Comparison of ENCODE assay signal across 21 cellular contexts in the genomic region with DNA sequence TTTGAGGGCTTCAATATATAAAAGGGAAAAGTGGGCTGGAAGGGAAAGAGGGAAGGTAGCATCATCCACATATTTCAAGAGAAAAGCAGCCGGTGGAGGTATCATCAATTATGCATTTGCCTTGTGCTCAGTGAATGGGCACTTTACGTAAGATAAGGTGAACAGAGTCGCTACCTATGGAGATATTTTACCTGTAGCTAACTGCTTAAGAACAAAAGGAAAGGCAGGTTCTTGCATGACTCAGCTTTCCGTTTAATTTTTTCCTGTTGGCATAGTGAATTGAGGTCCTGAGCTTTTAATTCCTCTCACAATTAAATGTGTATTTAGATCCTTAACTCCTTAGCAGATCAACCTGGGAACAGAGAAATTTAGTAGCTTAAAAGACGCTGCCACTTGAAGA. TPM values are rescaled to one million over a fixed set of nuclear protein-coding genes. Genes with fewer than 3 reads are reported as not detected.
A peak's percentile ranks its signal among the peaks of the same experiment; 100 is the strongest.
DNase-seq lines count a peak whose midpoint lies in the region; ATAC-seq and TF ChIP-seq lines count a peak whose summit lies in the region.
"Had no signal": no experiment of that assay in that cellular context is flagged by ENCODE, and none has a peak within 500 bp of the region (broad histone marks: within the 10 kb centered on the region; RNA-seq: fewer than 3 reads in every experiment).

No MANE protein-coding gene starts in this region.

- H3K36me3 ChIP-seq in PC-3 (ENCODE audit: low read depth, low read length) = no peaks in the 10 kb centered on the region
- no peaks in the 10 kb centered on the region for H3K36me3 ChIP-seq in GM23248 (ENCODE audit: low read depth)
- H3K36me3 ChIP-seq: BE2C, SJCRH30 had no signal

- no peak for TF ChIP-seq CTCF in PC-3 (conservative IDR thresholded peaks at IDR 0.05; ENCODE audit: low read depth, low read length)

- H3K9me3 ChIP-seq in PC-3 (ENCODE audit: low read length) = no peaks in the 10 kb centered on the region
- H3K9me3 ChIP-seq in GM23248 (ENCODE audit: low read depth) = no peaks in the 10 kb centered on the region
- H3K9me3 ChIP-seq: BE2C, SJCRH30 had no signal

- no peak overlapping the region for H3K27ac ChIP-seq in PC-3 (ENCODE audit: low read length)
- no peak overlapping the region for H3K27ac ChIP-seq in GM23248
- H3K27ac ChIP-seq: SJCRH30 had no signal

- no TSS peak for BruUV-seq in PC-3 (replicated peaks; lab: Mats Ljungman, UMichigan)

- no peak overlapping the region for H3K4me2 ChIP-seq in PC-3 (ENCODE audit: low read length)
- H3K4me2 ChIP-seq in GM23248 (ENCODE audit: unreplicated experiment) = no peak overlapping the region

- POLR2A ChIA-PET in PC-3 (lab: Charles Lee; ENCODE audit: unreplicated experiment) = no interaction called here

- ATAC-seq in PC-3 (no peak), esophagus mucosa (peak; percentile 70), GM19351 (IDR thresholded peaks at IDR 0.05; ENCODE audit: unreplicated experiment) (no peak)
- ATAC-seq: HCT116, Panc1, T-cell had no signal

- H4K20me1 ChIP-seq in PC-3 (ENCODE audit: low read length) = no peaks in the 10 kb centered on the region
- H4K20me1 ChIP-seq in GM23248 (ENCODE audit: insufficient read depth) = no peaks in the 10 kb centered on the region

- CTCF ChIA-PET in PC-3 (lab: Charles Lee) = interaction anchor here (0.5 kb wide), 1 partner anchor 141 kb away, joined by 7 read pairs; no protein-coding TSS in a partner anchor

- H3K9ac ChIP-seq in PC-3 (ENCODE audit: low read length) (no peak overlapping the region), GM23248 (no peak overlapping the region)

- no peak overlapping the region for H3K4me3 ChIP-seq in PC-3 (ENCODE audit: low read length)
- no peak overlapping the region for H3K4me3 ChIP-seq in GM23248
- H3K4me3 ChIP-seq: SJCRH30 had no signal

- WGBS in GM23248 (ENCODE audit: low coverage in 1 of 2, low lambda C conversion rate in 2 of 2, missing lambda C conversion rate in 2 of 2), 2 experiments = 88 to 90% methylated on average over 5 of the region's 5 CpGs

- intact Hi-C loops in PC-3 (cut with micrococcal nuclease) = no loop called here

- in situ Hi-C loops in GM23248 (cut with MboI) = no loop called here

- DNase-seq in NCI-H146 (lab: John Stamatoyannopoulos, UW) = peak; percentile 60
- DNase-seq in PC-3 = peak; percentile 41
- peak; percentile 37 for DNase-seq in renal cortical epithelial cell (ENCODE audit: low read depth)
- DNase-seq in NCI-H748 treated with DMSO at 0.1 percent for 48 hours (lab: John Stamatoyannopoulos, UW) = no peak
- DNase-seq in GM23248 = no peak
- DNase-seq: BE2C; CD4-positive, CD25-positive, alpha-beta regulatory T cell; DMS79; Karpas-422; MV-4-11; NCI-H187; NCI-H2227 treated with DMSO at 0.1 percent for 48 hours; NCI-H510A; NCI-H774; NK-92 treated with Interleukin-12 subunit alpha and Interleukin-12 subunit beta, amount 100 ng/mL, for 24 hours; SJCRH30; T-cell had no signal

- peak overlapping the region; percentile 12; the same call in 1 of the 2 replicates for H2AFZ ChIP-seq in PC-3 (ENCODE audit: low read length)
- H2AFZ ChIP-seq in GM23248 = no peak overlapping the region

- H3K27me3 ChIP-seq in PC-3 (ENCODE audit: low read length) = no peaks in the 10 kb centered on the region
- no peaks in the 10 kb centered on the region for H3K27me3 ChIP-seq in GM23248 (replicated peaks; ENCODE audit: insufficient read depth)
- H3K27me3 ChIP-seq: BE2C had no signal

- H3K4me1 ChIP-seq in PC-3 (ENCODE audit: insufficient read depth, low read length) = no peaks in the 10 kb centered on the region; the same call in 1 of the 2 replicates
- H3K4me1 ChIP-seq in GM23248 (ENCODE audit: insufficient read depth) = peaks cover 24% of the 10 kb centered on the region
- H3K4me1 ChIP-seq: BE2C, SJCRH30 had no signal

- H3F3A ChIP-seq in PC-3 (ENCODE audit: low read length, unreplicated experiment) = no peaks in the 10 kb centered on the region
- H3F3A ChIP-seq in GM23248 (ENCODE audit: insufficient read depth) = peaks cover 16% of the 10 kb centered on the region

- H3K79me2 ChIP-seq in PC-3 (ENCODE audit: low read length) (no peaks in the 10 kb centered on the region), GM23248 (ENCODE audit: insufficient read depth) (no peaks in the 10 kb centered on the region)

- H3K9me2 ChIP-seq in PC-3 (replicated peaks; ENCODE audit: low read length) = no peaks in the 10 kb centered on the region
- no peaks in the 10 kb centered on the region for H3K9me2 ChIP-seq in GM23248 (ENCODE audit: insufficient read depth)

RNA-seq across cellular contexts. Expression of a gene that starts 25.5 kb away (rescaled TPM):
- total RNA-seq in PC-3 (2014; rRNA removed) = 16.9 and 25.4 TPM in 2 replicates
- 1.1 TPM for total RNA-seq in esophagus mucosa
- 159 and 549 TPM in 2 replicates for total RNA-seq in renal cortical epithelial cell
- 9.5 and 10.5 TPM in 2 replicates for total RNA-seq in GM23248 (2014; rRNA removed; shearing (Covaris generic))
- 3.5 and 5.0 TPM in 2 replicates for polyA plus RNA-seq in GM23248 (2016; fragmentation: Nextera tagmentation; extraction: Ambion mirVana)
- polyA plus RNA-seq: CD4-positive, CD25-positive, alpha-beta regulatory T cell had no signal

Comparison
In these comparisons a context has a peak if more than half of its experiments do, and no peak if none do; other contexts are left out.
1. DNase-seq: peak in NCI-H146 (single experiment), PC-3 (single experiment) and renal cortical epithelial cell (single experiment); none in NCI-H748 treated with DMSO at 0.1 percent for 48 hours (single experiment) and GM23248 (single experiment).